ENCODE assay signal across 8 cellular contexts in genomic region chr7:12729112-12729511, GRCh38. TPM values are rescaled to one million over a fixed set of nuclear protein-coding genes. Genes with fewer than 3 reads are reported as not detected.
DNase-seq lines count a peak whose midpoint lies in the region; ATAC-seq, FAIRE-seq and TF ChIP-seq lines count a peak whose summit lies in the region.

No MANE protein-coding gene starts in this region.

- no peak overlapping the region for H2BK15ac ChIP-seq in H1 (ENCODE audit: low read length)
- H2BK15ac ChIP-seq in neuronal stem cell (ENCODE audit: low read length), result no peak overlapping the region

- no peak for TF ChIP-seq POLR2A in H1 (IDR thresholded peaks at IDR 0.05; ENCODE audit: control extremely low read depth in 1 of 2, low read depth in 2 of 2, low read length in 2 of 2)

- H2BK12ac ChIP-seq in H1 (ENCODE audit: low read depth, low read length) (no peak overlapping the region), neuronal stem cell (ENCODE audit: low read length) (no peak overlapping the region)

- FAIRE-seq in H1 (lab: Jason Lieb, UNC), result peak; percentile 95

- H3K27me3 ChIP-seq in HAP-1 (ENCODE audit: low read depth) (no peaks in the 10 kb centered on the region), H1 (replicated peaks in 1 of 4; ENCODE audit: control insufficient read depth in 3 of 4, extremely low read depth in 1 of 4, insufficient read depth in 3 of 4, low read length in 3 of 4) (no peaks in the 10 kb centered on the region), neuronal stem cell (ENCODE audit: control insufficient read depth in 3 of 3, insufficient read depth in 3 of 3, low read depth in 1 of 3, low read length in 3 of 3) (no peaks in the 10 kb centered on the region)

- H3K14ac ChIP-seq in H1 (ENCODE audit: insufficient read length) (no peak overlapping the region), neuronal stem cell (ENCODE audit: low read length) (no peak overlapping the region)

- in situ Hi-C loops in HAP-1 (cut with MboI; ENCODE audit: low sequenced_read_pairs), result no loop called here

- H2BK5ac ChIP-seq in H1 (ENCODE audit: low read depth, low read length) (no peak overlapping the region), neuronal stem cell (ENCODE audit: low read length) (no peak overlapping the region)

- no peak overlapping the region for H2BK20ac ChIP-seq in H1 (ENCODE audit: low read length)

- peak; percentile 20 to 30; a peak in 3 of 4 replicates for TF ChIP-seq RAD21 in H1 (IDR thresholded peaks at IDR 0.05 in 1 of 2, conservative IDR thresholded peaks at IDR 0.05 in 1 of 2; ENCODE audit: low read depth in 2 of 2, low read length in 2 of 2)

- no peak overlapping the region for H3K23ac ChIP-seq in H1 (ENCODE audit: insufficient read length)
- H3K23ac ChIP-seq in neuronal stem cell (ENCODE audit: low read depth, low read length, poor library complexity), result no peak overlapping the region

- H2BK120ac ChIP-seq in H1 (replicated peaks; ENCODE audit: low read depth, low read length) (no peak overlapping the region), neuronal stem cell (ENCODE audit: low read depth, low read length) (no peak overlapping the region)

- H4K8ac ChIP-seq in H1 (ENCODE audit: extremely low read depth, insufficient read depth, low read length), result no peak overlapping the region
- H4K8ac ChIP-seq in neuronal stem cell (ENCODE audit: low read depth, low read length), result peak overlapping the region; percentile 86

- H3K23me2 ChIP-seq in H1 (ENCODE audit: low read depth, low read length), result no peaks in the 10 kb centered on the region

- H2AK5ac ChIP-seq in H1 (ENCODE audit: low read depth, low read length) (no peak overlapping the region), neuronal stem cell (ENCODE audit: low read depth, low read length) (no peak overlapping the region)

- H3K79me2 ChIP-seq in H1 (ENCODE audit: control insufficient read depth in 1 of 2, insufficient read depth in 2 of 2, low read length in 2 of 2), result no peaks in the 10 kb centered on the region

- H4K5ac ChIP-seq in H1 (ENCODE audit: insufficient read length, low read depth, low read length), result no peak overlapping the region

- CTCF ChIA-PET in H1 (lab: Charles Lee; ENCODE audit: partially characterized antibody), result no interaction called here

- no peak overlapping the region for H3K56ac ChIP-seq in H1 (replicated peaks; ENCODE audit: insufficient read length, low read depth, low read length)

- H3K79me1 ChIP-seq in H1 (ENCODE audit: low read depth, low read length) (no peaks in the 10 kb centered on the region), neuronal stem cell (ENCODE audit: low read depth, low read length) (no peaks in the 10 kb centered on the region)

- H3K18ac ChIP-seq in H1 (ENCODE audit: extremely low read depth, low read length) (no peak overlapping the region), neuronal stem cell (ENCODE audit: low read length) (no peak overlapping the region)

- H3K4me2 ChIP-seq in H1 (ENCODE audit: insufficient read depth in 1 of 2, low read depth in 2 of 2, low read length in 2 of 2) (peak overlapping the region in 1 of 2 experiments; percentile 18; a peak in 1 of 4 replicates), neuronal stem cell (ENCODE audit: insufficient read depth, low read length, poor library complexity, severe bottlenecking) (no peak overlapping the region)

- no peak overlapping the region for H3K4ac ChIP-seq in H1 (replicated peaks; ENCODE audit: insufficient read length, low read depth, low read length)
- H3K4ac ChIP-seq in neuronal stem cell (ENCODE audit: low read length), result no peak overlapping the region

- TF ChIP-seq CTCF in H1 (IDR thresholded peaks at IDR 0.05; ENCODE audit: control extremely low read depth in 1 of 3, insufficient read depth in 1 of 3, low read depth in 1 of 3, low read length in 3 of 3), result no peak

- H3K36me3 ChIP-seq in HAP-1 (replicated peaks) (no peaks in the 10 kb centered on the region), H1 (ENCODE audit: control insufficient read depth in 2 of 4, insufficient read depth in 4 of 4, low read length in 3 of 4) (no peaks in the 10 kb centered on the region), neuronal stem cell (replicated peaks in 1 of 2; ENCODE audit: control insufficient read depth in 2 of 2, insufficient read depth in 2 of 2, low read length in 2 of 2) (no peaks in the 10 kb centered on the region)

- H2AFZ ChIP-seq in H1 (ENCODE audit: low read length), result no peak overlapping the region
- peak overlapping the region; percentile 37 for H2AFZ ChIP-seq in neuronal stem cell (ENCODE audit: low read length)

- H3K27ac ChIP-seq in H1 (ENCODE audit: low read depth, low read length) (no peak overlapping the region), neuronal stem cell (replicated peaks; ENCODE audit: low read length) (no peak overlapping the region)

- POLR2A ChIA-PET in H1 (lab: Charles Lee; ENCODE audit: partially characterized antibody), result no interaction called here

- no peaks in the 10 kb centered on the region for H3K9me3 ChIP-seq in HAP-1
- H3K9me3 ChIP-seq in H1 (ENCODE audit: insufficient read depth in 2 of 2, low read depth in 1 of 2, low read length in 1 of 2), result no peaks in the 10 kb centered on the region
- H3K9me3 ChIP-seq in neuronal stem cell (replicated peaks in 1 of 2; ENCODE audit: control insufficient read depth in 2 of 2, insufficient read depth in 1 of 2, low read depth in 1 of 2, low read length in 2 of 2), result no peaks in the 10 kb centered on the region

- TF ChIP-seq EP300 in H1 (IDR thresholded peaks at IDR 0.05; ENCODE audit: borderline replicate concordance in 1 of 2, low read depth in 2 of 2, low read length in 2 of 2), result peak in 1 of 2 experiments; percentile 66; a peak in 1 of 3 replicates

- H3K4me3 ChIP-seq in HAP-1, result no peak overlapping the region
- H3K4me3 ChIP-seq in H1 (ENCODE audit: extremely low read depth in 1 of 4, insufficient read depth in 2 of 4, low read depth in 3 of 4, low read length in 4 of 4), result 0 out of 8 replicates have a peak overlapping the region, but pooled peaks of 1 of the 4 experiments have one; percentile 6
- H3K4me3 ChIP-seq in neuronal stem cell (ENCODE audit: low read length in 2 of 2), result no peak overlapping the region

- WGBS in H1 (ENCODE audit: extremely low coverage in 1 of 2, insufficient coverage in 1 of 2, insufficient read length in 1 of 2, insufficient replicate concordance in 2 of 2, low coverage in 1 of 2, low lambda C conversion rate in 2 of 2, missing lambda C conversion rate in 1 of 2), 2 experiments, result 15% methylated on average over 6 of the region's 7 CpGs; no CpG with 5 or more reads in 1 of the 2 experiments
- no CpG with 5 or more reads among the region's 7 CpGs for WGBS in neuronal stem cell (ENCODE audit: extremely low coverage in 2 of 2, insufficient read length in 2 of 2, insufficient replicate concordance in 1 of 2), 2 donors

- H3K9ac ChIP-seq in H1 (replicated peaks in 1 of 4; ENCODE audit: extremely low read depth in 1 of 4, low read depth in 3 of 4, low read length in 3 of 4) (no peak overlapping the region), neuronal stem cell (ENCODE audit: low read depth, low read length, poor library complexity) (no peak overlapping the region)

- H4K20me1 ChIP-seq in H1 (replicated peaks in 1 of 2; ENCODE audit: control insufficient read depth in 1 of 2, insufficient read depth in 2 of 2, low read length in 2 of 2), result no peaks in the 10 kb centered on the region

- H3K4me1 ChIP-seq in HAP-1 (peaks cover 6% of the 10 kb centered on the region; the same call in 1 of the 2 replicates), H1 (replicated peaks in 1 of 4; ENCODE audit: control insufficient read depth in 3 of 4, insufficient read depth in 4 of 4, low read length in 3 of 4) (peaks cover 0 to 9% (median 4%) of the 10 kb centered on the region in 4 experiments; a peak in 4 of 7 replicates), neuronal stem cell (ENCODE audit: control insufficient read depth in 2 of 2, insufficient read depth in 1 of 2, low read depth in 1 of 2, low read length in 2 of 2) (peaks cover 2 to 7% of the 10 kb centered on the region in 2 donors)

- DNase-seq in HAP-1 (ENCODE audit: low spot score in 2 of 2) (peak; percentile 68 to 86), NCI-H446 treated with DMSO at 0.1 percent for 48 hours (lab: John Stamatoyannopoulos, UW) (peak; percentile 32), H1 (ENCODE audit: low read depth in 1 of 2, low spot score in 2 of 2) (peak; percentile 41 to 57), neuronal stem cell (ENCODE audit: low spot score) (no peak), KG1 (lab: John Stamatoyannopoulos, UW) (no peak), germinal center (ENCODE audit: low spot score) (no peak)

- no peak for ATAC-seq in GM18517 (IDR thresholded peaks at IDR 0.05; ENCODE audit: unreplicated experiment)
- no peak for ATAC-seq in HG03432 (IDR thresholded peaks at IDR 0.05; ENCODE audit: unreplicated experiment)

- H4K91ac ChIP-seq in H1 (replicated peaks; ENCODE audit: insufficient read length, low read length) (no peak overlapping the region), neuronal stem cell (ENCODE audit: low read depth, low read length, poor library complexity) (no peak overlapping the region)

TF ChIP-seq in H1, 55 proteins besides CTCF, POLR2A, EP300 and RAD21 (continues in another document):
- TF ChIP-seq SAP30 (IDR thresholded peaks at IDR 0.05; ENCODE audit: insufficient read depth, insufficient replicate concordance, low read length), result no peak
- no peak for TF ChIP-seq KDM1A (IDR thresholded peaks at IDR 0.05; ENCODE audit: borderline replicate concordance, low read length)
- 0 out of 2 replicates have a peak, but pooled peaks have one; percentile 15 for TF ChIP-seq MAX (IDR thresholded peaks at IDR 0.05)
- no peak for TF ChIP-seq KDM5A (IDR thresholded peaks at IDR 0.05; ENCODE audit: low read length)
- TF ChIP-seq RNF2 (IDR thresholded peaks at IDR 0.05; ENCODE audit: borderline replicate concordance, low read depth, low read length, missing control alignments, poor library complexity, severe bottlenecking), result no peak
- peak; percentile 71 for TF ChIP-seq NANOG (IDR thresholded peaks at IDR 0.05; ENCODE audit: insufficient read depth, low read depth, low read length, poor library complexity, severe bottlenecking)

RNA-seq across cellular contexts. Expression of gene ARL4A, which starts 41.7 kb away (rescaled TPM):
- total RNA-seq in H1 (2021; fragmentation: NEBNext Ultra II Directional; extraction: Animal tissue kit (Norgen Biotek cat#: 25700)), result 29.2 and 31.5 TPM in 2 replicates
- 7.2 and 14.5 TPM in 2 replicates for polyA plus RNA-seq in H1 (2011; rRNA removed)
- 17.1 TPM for polyA plus RNA-seq in H1 (2011; cell fraction: cytosol; rRNA removed)
- polyA plus RNA-seq in H1 (2011; cell fraction: nucleus; rRNA removed), result 3.7 TPM
- 19.7 to 40.3 TPM (median 22.8 TPM) in 4 replicates for polyA plus RNA-seq in H1 (2012, experiment 1 of 2)
- polyA plus RNA-seq in H1 (2012, experiment 2 of 2), result 5.4 TPM
- 33.9 TPM for polyA plus RNA-seq in H1 (2013, experiment 1 of 2)
- polyA plus RNA-seq in H1 (2013, experiment 2 of 2), result 34.8 TPM
- polyA minus RNA-seq in H1 (2011; rRNA and poly(A)+ RNA removed), result 11.7 and 12.4 TPM in 2 replicates
- polyA minus RNA-seq in H1 (2011; cell fraction: cytosol; rRNA and poly(A)+ RNA removed), result 11.4 TPM
- 20.7 TPM for polyA minus RNA-seq in H1 (2011; cell fraction: nucleus; rRNA and poly(A)+ RNA removed)
- polyA plus RNA-seq in neuronal stem cell (2013, experiment 1 of 2), result 21.3 TPM
- polyA plus RNA-seq in neuronal stem cell (2013, experiment 2 of 2), result 22.6 TPM

Comparison
In these comparisons a context has a peak if more than half of its experiments do, and no peak if none do; other contexts are left out.
1. DNase-seq: peak in HAP-1 (2 of 2), NCI-H446 treated with DMSO at 0.1 percent for 48 hours (single experiment) and H1 (2 of 2); none in neuronal stem cell (single experiment), KG1 (single experiment) and germinal center (single experiment).